Comparison of ENCODE assay signal across 1 cellular context in the genomic region with DNA sequence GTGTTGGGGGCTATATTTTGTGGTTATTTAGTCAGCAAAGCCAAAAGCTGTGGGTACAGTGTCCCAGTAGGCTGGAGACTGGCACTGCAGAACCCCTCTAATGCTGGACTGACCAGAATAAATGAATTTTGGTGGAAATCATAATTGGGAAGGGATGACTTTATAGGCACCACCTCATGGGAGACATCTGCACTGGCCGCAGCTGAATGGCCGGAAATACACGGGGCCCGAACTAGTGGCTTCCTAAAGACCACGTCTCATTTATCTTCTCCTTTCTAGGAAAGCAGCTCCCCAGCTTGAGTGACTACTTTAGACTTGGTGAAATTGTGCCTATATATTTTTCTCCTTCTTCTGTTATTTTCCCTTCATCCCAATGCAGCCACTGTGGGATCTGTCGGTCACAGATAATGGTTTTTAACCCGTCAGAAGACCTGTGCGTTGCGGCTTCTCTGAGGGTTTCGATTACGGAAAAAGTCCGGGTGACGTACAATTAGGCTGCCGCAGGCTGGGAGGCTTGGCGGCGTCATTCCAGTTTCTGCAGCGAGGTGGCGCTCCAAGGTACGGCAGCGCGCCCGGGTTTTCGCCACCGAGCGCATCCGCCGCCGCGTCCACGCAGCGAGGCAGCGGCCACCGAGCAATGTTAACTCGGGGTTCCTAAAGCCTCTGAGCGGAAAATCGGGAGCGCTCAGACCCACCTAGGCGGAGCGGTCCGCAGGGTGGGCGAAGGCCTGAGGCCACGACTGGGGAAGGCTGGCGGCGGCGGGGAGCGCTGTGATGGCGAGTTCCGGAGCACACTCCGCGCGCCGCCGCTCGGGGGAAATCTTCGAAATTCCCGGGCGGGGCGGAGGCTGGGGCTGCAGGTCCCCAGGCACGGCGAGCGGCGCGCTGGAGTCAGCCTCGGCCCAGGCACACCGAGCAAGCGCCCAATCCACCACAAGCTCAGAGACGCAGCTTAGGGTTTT.
A peak's percentile ranks its signal among the peaks of the same experiment; 100 is the strongest.
TF ChIP-seq lines count a peak whose summit lies in the region.

No MANE protein-coding gene starts in this region.

TF ChIP-seq in K562, 482 proteins besides CTCF, POLR2A, EP300 and RAD21 (continued from another document and continues in another):
- TF ChIP-seq PRPF4 (IDR thresholded peaks at IDR 0.05; ENCODE audit: insufficient read depth, low read depth, low read length, poor library complexity, severe bottlenecking) (no peak), MEIS2 (IDR thresholded peaks at IDR 0.05; ENCODE audit: partially characterized antibody) (peak; percentile 41), BACH1 (tag; IDR thresholded peaks at IDR 0.05) (no peak), RBFOX2 (IDR thresholded peaks at IDR 0.05; ENCODE audit: low read depth, low read length) (peak; percentile 93), ZNF766 (CRISPR knock-in tag; conservative IDR thresholded peaks at IDR 0.05) (no peak), NR4A1 (CRISPR knock-in tag; IDR thresholded peaks at IDR 0.05) (no peak), NR4A1 (tag; IDR thresholded peaks at IDR 0.05) (no peak), TCF7L2 (IDR thresholded peaks at IDR 0.05; ENCODE audit: low read depth, low read length) (no peak), ZNF431 (CRISPR knock-in tag; IDR thresholded peaks at IDR 0.05) (no peak), ZEB2 (IDR thresholded peaks at IDR 0.05) (0 out of 2 replicates have a peak, but pooled peaks have one; percentile 8), ATF7 (IDR thresholded peaks at IDR 0.05) (peak; percentile 83), CAMTA2 (CRISPR knock-in tag; conservative IDR thresholded peaks at IDR 0.05) (no peak; the same call in 1 of the 2 replicates), SPI1 (IDR thresholded peaks at IDR 0.05; ENCODE audit: borderline replicate concordance, low read depth, low read length) (no peak), ELF4 (CRISPR knock-in tag; IDR thresholded peaks at IDR 0.05) (no peak), CBX1 (IDR thresholded peaks at IDR 0.05; ENCODE audit: low read depth) (0 out of 2 replicates have a peak, but pooled peaks have one; percentile 5), ARID1B (IDR thresholded peaks at IDR 0.05) (peak; percentile 65), ETV1 (tag; conservative IDR thresholded peaks at IDR 0.05; ENCODE audit: low read depth) (peak; percentile 80), MEF2D (tag; conservative IDR thresholded peaks at IDR 0.05; ENCODE audit: low read depth) (no peak), ZNF436 (CRISPR knock-in tag; IDR thresholded peaks at IDR 0.05) (no peak), JUNB (CRISPR knock-in tag; conservative IDR thresholded peaks at IDR 0.05) (no peak), SUPT5H (IDR thresholded peaks at IDR 0.05) (peak; percentile 71), PPARD (CRISPR knock-in tag; IDR thresholded peaks at IDR 0.05) (no peak), ZNF584 (CRISPR knock-in tag; IDR thresholded peaks at IDR 0.05; ENCODE audit: low read depth) (0 out of 2 replicates have a peak, but pooled peaks have one; percentile 55), NR2C2 (CRISPR knock-in tag; IDR thresholded peaks at IDR 0.05) (0 out of 2 replicates have a peak, but pooled peaks have one; percentile 49), NR2C2 (tag; IDR thresholded peaks at IDR 0.05) (peak; percentile 38), PTBP1 (IDR thresholded peaks at IDR 0.05; ENCODE audit: low read depth, low read length) (0 out of 2 replicates have a peak, but pooled peaks have one; percentile 66), ZFP30 (CRISPR knock-in tag; IDR thresholded peaks at IDR 0.05; ENCODE audit: borderline replicate concordance) (no peak), FIP1L1 (IDR thresholded peaks at IDR 0.05; ENCODE audit: low read depth, low read length, poor library complexity, severe bottlenecking) (no peak), ZNF274 (IDR thresholded peaks at IDR 0.05; ENCODE audit: borderline replicate concordance, low read depth, low read length) (no peak), ZFP36 (IDR thresholded peaks at IDR 0.05; ENCODE audit: low read depth, low read length, partially characterized antibody) (no peak), SREBF2 (CRISPR knock-in tag; IDR thresholded peaks at IDR 0.05) (no peak), ZNF347 (CRISPR knock-in tag; IDR thresholded peaks at IDR 0.05; ENCODE audit: low read depth) (no peak), ZNF311 (CRISPR knock-in tag; IDR thresholded peaks at IDR 0.05) (no peak), MAFK (IDR thresholded peaks at IDR 0.05; ENCODE audit: low read length) (no peak), ZNF780A (CRISPR knock-in tag; IDR thresholded peaks at IDR 0.05) (no peak)
- TF ChIP-seq, protein P1, sequence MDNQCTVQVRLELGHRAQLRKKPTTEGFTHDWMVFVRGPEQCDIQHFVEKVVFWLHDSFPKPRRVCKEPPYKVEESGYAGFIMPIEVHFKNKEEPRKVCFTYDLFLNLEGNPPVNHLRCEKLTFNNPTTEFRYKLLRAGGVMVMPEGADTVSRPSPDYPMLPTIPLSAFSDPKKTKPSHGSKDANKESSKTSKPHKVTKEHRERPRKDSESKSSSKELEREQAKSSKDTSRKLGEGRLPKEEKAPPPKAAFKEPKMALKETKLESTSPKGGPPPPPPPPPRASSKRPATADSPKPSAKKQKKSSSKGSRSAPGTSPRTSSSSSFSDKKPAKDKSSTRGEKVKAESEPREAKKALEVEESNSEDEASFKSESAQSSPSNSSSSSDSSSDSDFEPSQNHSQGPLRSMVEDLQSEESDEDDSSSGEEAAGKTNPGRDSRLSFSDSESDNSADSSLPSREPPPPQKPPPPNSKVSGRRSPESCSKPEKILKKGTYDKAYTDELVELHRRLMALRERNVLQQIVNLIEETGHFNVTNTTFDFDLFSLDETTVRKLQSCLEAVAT (IDR thresholded peaks at IDR 0.05) = no peak; a peak in 1 of 4 replicates
- TF ChIP-seq, protein P2, sequence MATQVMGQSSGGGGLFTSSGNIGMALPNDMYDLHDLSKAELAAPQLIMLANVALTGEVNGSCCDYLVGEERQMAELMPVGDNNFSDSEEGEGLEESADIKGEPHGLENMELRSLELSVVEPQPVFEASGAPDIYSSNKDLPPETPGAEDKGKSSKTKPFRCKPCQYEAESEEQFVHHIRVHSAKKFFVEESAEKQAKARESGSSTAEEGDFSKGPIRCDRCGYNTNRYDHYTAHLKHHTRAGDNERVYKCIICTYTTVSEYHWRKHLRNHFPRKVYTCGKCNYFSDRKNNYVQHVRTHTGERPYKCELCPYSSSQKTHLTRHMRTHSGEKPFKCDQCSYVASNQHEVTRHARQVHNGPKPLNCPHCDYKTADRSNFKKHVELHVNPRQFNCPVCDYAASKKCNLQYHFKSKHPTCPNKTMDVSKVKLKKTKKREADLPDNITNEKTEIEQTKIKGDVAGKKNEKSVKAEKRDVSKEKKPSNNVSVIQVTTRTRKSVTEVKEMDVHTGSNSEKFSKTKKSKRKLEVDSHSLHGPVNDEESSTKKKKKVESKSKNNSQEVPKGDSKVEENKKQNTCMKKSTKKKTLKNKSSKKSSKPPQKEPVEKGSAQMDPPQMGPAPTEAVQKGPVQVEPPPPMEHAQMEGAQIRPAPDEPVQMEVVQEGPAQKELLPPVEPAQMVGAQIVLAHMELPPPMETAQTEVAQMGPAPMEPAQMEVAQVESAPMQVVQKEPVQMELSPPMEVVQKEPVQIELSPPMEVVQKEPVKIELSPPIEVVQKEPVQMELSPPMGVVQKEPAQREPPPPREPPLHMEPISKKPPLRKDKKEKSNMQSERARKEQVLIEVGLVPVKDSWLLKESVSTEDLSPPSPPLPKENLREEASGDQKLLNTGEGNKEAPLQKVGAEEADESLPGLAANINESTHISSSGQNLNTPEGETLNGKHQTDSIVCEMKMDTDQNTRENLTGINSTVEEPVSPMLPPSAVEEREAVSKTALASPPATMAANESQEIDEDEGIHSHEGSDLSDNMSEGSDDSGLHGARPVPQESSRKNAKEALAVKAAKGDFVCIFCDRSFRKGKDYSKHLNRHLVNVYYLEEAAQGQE (CRISPR knock-in tag; IDR thresholded peaks at IDR 0.05; ENCODE audit: low read depth) = no peak
- TF ChIP-seq, protein P3, sequence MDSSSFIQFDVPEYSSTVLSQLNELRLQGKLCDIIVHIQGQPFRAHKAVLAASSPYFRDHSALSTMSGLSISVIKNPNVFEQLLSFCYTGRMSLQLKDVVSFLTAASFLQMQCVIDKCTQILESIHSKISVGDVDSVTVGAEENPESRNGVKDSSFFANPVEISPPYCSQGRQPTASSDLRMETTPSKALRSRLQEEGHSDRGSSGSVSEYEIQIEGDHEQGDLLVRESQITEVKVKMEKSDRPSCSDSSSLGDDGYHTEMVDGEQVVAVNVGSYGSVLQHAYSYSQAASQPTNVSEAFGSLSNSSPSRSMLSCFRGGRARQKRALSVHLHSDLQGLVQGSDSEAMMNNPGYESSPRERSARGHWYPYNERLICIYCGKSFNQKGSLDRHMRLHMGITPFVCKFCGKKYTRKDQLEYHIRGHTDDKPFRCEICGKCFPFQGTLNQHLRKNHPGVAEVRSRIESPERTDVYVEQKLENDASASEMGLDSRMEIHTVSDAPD (CRISPR knock-in tag; IDR thresholded peaks at IDR 0.05) = no peak
- TF ChIP-seq, protein P4, sequence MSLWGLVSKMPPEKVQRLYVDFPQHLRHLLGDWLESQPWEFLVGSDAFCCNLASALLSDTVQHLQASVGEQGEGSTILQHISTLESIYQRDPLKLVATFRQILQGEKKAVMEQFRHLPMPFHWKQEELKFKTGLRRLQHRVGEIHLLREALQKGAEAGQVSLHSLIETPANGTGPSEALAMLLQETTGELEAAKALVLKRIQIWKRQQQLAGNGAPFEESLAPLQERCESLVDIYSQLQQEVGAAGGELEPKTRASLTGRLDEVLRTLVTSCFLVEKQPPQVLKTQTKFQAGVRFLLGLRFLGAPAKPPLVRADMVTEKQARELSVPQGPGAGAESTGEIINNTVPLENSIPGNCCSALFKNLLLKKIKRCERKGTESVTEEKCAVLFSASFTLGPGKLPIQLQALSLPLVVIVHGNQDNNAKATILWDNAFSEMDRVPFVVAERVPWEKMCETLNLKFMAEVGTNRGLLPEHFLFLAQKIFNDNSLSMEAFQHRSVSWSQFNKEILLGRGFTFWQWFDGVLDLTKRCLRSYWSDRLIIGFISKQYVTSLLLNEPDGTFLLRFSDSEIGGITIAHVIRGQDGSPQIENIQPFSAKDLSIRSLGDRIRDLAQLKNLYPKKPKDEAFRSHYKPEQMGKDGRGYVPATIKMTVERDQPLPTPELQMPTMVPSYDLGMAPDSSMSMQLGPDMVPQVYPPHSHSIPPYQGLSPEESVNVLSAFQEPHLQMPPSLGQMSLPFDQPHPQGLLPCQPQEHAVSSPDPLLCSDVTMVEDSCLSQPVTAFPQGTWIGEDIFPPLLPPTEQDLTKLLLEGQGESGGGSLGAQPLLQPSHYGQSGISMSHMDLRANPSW (CRISPR knock-in tag; IDR thresholded peaks at IDR 0.05) = no peak; the same call in 1 of the 2 replicates
- TF ChIP-seq, protein P5, sequence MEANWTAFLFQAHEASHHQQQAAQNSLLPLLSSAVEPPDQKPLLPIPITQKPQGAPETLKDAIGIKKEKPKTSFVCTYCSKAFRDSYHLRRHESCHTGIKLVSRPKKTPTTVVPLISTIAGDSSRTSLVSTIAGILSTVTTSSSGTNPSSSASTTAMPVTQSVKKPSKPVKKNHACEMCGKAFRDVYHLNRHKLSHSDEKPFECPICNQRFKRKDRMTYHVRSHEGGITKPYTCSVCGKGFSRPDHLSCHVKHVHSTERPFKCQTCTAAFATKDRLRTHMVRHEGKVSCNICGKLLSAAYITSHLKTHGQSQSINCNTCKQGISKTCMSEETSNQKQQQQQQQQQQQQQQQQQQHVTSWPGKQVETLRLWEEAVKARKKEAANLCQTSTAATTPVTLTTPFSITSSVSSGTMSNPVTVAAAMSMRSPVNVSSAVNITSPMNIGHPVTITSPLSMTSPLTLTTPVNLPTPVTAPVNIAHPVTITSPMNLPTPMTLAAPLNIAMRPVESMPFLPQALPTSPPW (CRISPR knock-in tag; IDR thresholded peaks at IDR 0.05) = peak; percentile 81
- TF ChIP-seq, protein P6, sequence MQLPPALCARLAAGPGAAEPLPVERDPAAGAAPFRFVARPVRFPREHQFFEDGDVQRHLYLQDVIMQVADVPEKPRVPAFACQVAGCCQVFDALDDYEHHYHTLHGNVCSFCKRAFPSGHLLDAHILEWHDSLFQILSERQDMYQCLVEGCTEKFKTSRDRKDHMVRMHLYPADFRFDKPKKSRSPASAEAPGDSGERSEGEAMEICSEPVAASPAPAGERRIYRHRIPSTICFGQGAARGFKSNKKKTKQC (CRISPR knock-in tag; IDR thresholded peaks at IDR 0.05) = peak; percentile 50; the same call in 1 of the 2 replicates
- TF ChIP-seq, protein P7, sequence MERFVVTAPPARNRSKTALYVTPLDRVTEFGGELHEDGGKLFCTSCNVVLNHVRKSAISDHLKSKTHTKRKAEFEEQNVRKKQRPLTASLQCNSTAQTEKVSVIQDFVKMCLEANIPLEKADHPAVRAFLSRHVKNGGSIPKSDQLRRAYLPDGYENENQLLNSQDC (CRISPR knock-in tag; IDR thresholded peaks at IDR 0.05) = no peak
- TF ChIP-seq, protein P8, sequence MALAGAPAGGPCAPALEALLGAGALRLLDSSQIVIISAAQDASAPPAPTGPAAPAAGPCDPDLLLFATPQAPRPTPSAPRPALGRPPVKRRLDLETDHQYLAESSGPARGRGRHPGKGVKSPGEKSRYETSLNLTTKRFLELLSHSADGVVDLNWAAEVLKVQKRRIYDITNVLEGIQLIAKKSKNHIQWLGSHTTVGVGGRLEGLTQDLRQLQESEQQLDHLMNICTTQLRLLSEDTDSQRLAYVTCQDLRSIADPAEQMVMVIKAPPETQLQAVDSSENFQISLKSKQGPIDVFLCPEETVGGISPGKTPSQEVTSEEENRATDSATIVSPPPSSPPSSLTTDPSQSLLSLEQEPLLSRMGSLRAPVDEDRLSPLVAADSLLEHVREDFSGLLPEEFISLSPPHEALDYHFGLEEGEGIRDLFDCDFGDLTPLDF (CRISPR knock-in tag; IDR thresholded peaks at IDR 0.05) = no peak; the same call in none of the 2 replicates
- TF ChIP-seq, protein P9, sequence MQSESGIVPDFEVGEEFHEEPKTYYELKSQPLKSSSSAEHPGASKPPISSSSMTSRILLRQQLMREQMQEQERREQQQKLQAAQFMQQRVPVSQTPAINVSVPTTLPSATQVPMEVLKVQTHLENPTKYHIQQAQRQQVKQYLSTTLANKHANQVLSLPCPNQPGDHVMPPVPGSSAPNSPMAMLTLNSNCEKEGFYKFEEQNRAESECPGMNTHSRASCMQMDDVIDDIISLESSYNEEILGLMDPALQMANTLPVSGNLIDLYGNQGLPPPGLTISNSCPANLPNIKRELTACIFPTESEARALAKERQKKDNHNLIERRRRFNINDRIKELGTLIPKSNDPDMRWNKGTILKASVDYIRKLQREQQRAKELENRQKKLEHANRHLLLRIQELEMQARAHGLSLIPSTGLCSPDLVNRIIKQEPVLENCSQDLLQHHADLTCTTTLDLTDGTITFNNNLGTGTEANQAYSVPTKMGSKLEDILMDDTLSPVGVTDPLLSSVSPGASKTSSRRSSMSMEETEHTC (IDR thresholded peaks at IDR 0.05) = no peak
- TF ChIP-seq, protein P10, sequence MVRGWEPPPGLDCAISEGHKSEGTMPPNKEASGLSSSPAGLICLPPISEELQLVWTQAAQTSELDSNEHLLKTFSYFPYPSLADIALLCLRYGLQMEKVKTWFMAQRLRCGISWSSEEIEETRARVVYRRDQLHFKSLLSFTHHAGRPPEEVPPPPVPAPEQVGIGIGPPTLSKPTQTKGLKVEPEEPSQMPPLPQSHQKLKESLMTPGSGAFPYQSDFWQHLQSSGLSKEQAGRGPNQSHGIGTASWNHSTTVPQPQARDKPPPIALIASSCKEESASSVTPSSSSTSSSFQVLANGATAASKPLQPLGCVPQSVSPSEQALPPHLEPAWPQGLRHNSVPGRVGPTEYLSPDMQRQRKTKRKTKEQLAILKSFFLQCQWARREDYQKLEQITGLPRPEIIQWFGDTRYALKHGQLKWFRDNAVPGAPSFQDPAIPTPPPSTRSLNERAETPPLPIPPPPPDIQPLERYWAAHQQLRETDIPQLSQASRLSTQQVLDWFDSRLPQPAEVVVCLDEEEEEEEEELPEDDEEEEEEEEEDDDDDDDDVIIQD (CRISPR knock-in tag; IDR thresholded peaks at IDR 0.05) = no peak
